Comparison of ENCODE assay signal across 1 cellular context in the genomic region with DNA sequence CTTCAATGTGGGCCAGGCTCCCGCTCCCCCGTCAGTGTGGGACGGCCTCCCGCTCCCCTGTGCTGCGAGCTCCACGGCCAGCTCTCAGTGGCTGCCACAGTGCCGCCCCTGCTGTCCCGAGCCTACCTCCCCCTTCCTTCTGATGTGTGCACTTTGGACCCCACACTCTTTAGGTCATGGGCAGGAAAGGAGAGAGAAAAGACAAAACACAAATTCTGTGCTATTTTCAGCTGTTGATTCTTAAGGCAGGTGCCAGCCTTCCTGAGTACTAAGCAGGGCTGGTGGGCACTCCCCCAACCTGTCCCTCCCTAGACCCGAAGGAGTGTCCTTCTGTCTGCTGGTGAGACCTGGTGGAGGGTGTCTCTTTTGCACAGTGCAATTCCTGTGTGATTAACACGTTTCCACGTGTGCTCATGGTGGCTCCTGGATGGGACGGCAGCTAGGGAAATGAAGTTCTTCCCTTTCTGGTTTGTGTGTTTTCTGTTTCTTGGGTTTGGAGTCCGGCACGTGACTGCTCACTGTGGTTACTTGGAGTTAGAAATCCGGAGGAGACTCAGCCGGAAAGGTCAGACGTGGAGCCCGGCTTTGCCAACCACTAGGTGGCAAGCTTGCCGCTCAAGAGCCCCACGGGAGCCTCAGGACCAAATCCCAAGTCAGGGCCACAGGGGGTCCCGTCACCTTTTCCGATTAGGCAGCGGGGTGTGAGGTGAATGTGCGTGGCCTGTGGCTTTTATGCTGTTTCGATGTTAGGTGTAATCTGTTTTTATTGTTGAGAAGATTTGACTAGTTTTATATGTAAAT.
TF ChIP-seq lines count a peak whose summit lies in the region.
"Not testable (repeated sequence)": the region's sequence is repeated elsewhere in the genome, so short reads cannot be mapped to it uniquely, and the experiment has no call there.

No MANE protein-coding gene starts in this region.

TF ChIP-seq in HepG2, 621 proteins besides CTCF, POLR2A, EP300 and RAD21 (continued from another document and continues in another):
- TF ChIP-seq KLF16 (CRISPR knock-in tag; IDR thresholded peaks at IDR 0.05), result 0 out of 4 replicates have a peak, but pooled peaks of 1 of the 2 experiments have one; percentile 28
- TF ChIP-seq, protein P1, sequence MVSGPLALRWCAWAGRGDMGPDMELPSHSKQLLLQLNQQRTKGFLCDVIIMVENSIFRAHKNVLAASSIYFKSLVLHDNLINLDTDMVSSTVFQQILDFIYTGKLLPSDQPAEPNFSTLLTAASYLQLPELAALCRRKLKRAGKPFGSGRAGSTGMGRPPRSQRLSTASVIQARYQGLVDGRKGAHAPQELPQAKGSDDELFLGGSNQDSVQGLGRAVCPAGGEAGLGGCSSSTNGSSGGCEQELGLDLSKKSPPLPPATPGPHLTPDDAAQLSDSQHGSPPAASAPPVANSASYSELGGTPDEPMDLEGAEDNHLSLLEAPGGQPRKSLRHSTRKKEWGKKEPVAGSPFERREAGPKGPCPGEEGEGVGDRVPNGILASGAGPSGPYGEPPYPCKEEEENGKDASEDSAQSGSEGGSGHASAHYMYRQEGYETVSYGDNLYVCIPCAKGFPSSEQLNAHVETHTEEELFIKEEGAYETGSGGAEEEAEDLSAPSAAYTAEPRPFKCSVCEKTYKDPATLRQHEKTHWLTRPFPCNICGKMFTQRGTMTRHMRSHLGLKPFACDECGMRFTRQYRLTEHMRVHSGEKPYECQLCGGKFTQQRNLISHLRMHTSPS (CRISPR knock-in tag; IDR thresholded peaks at IDR 0.05; ENCODE audit: low read depth), result peak; percentile 70; the same call in 1 of the 2 replicates
- peak; percentile 23; the same call in 1 of the 2 replicates for TF ChIP-seq FOXO1 (CRISPR knock-in tag; IDR thresholded peaks at IDR 0.05)
- TF ChIP-seq GATAD2A (CRISPR knock-in tag; IDR thresholded peaks at IDR 0.05), result peak; percentile 13; the same call in 1 of the 2 replicates
- peak; percentile 62; the same call in 1 of the 2 replicates for TF ChIP-seq HOXA5 (CRISPR knock-in tag; IDR thresholded peaks at IDR 0.05)
- TF ChIP-seq PITX1 (CRISPR knock-in tag; IDR thresholded peaks at IDR 0.05), result 0 out of 2 replicates have a peak, but pooled peaks have one; percentile 15
- TF ChIP-seq, protein P2, sequence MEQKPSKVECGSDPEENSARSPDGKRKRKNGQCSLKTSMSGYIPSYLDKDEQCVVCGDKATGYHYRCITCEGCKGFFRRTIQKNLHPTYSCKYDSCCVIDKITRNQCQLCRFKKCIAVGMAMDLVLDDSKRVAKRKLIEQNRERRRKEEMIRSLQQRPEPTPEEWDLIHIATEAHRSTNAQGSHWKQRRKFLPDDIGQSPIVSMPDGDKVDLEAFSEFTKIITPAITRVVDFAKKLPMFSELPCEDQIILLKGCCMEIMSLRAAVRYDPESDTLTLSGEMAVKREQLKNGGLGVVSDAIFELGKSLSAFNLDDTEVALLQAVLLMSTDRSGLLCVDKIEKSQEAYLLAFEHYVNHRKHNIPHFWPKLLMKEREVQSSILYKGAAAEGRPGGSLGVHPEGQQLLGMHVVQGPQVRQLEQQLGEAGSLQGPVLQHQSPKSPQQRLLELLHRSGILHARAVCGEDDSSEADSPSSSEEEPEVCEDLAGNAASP (CRISPR knock-in tag; IDR thresholded peaks at IDR 0.05; ENCODE audit: borderline replicate concordance), result peak; percentile 12; the same call in 1 of the 2 replicates
- TF ChIP-seq ZNF292 (CRISPR knock-in tag; IDR thresholded peaks at IDR 0.05; ENCODE audit: borderline replicate concordance, low read depth), result peak; percentile 49; the same call in 1 of the 2 replicates
- TF ChIP-seq MYPOP (CRISPR knock-in tag; IDR thresholded peaks at IDR 0.05), result peak; percentile 27; the same call in 1 of the 2 replicates
- peak; percentile 41; the same call in 1 of the 2 replicates for TF ChIP-seq ZNF770 (CRISPR knock-in tag; IDR thresholded peaks at IDR 0.05)
- peak; percentile 62; the same call in 1 of the 2 replicates for TF ChIP-seq NCOR1 (IDR thresholded peaks at IDR 0.05; ENCODE audit: borderline replicate concordance, low read length)
- peak; percentile 64 for TF ChIP-seq GABPB1 (CRISPR knock-in tag; IDR thresholded peaks at IDR 0.05)
- TF ChIP-seq KAT8 (CRISPR knock-in tag; IDR thresholded peaks at IDR 0.05), result peak; percentile 35; the same call in 1 of the 2 replicates
- TF ChIP-seq BHLHE40 (IDR thresholded peaks at IDR 0.05; ENCODE audit: low read length), result peak; percentile 69; the same call in 1 of the 2 replicates
- TF ChIP-seq ZNF598 (CRISPR knock-in tag; IDR thresholded peaks at IDR 0.05; ENCODE audit: borderline replicate concordance), result 0 out of 2 replicates have a peak, but pooled peaks have one; percentile 1
- 0 out of 2 replicates have a peak, but pooled peaks have one; percentile 44 for TF ChIP-seq TSC22D2 (CRISPR knock-in tag; IDR thresholded peaks at IDR 0.05; ENCODE audit: borderline replicate concordance)
- peak; percentile 70; the same call in 1 of the 2 replicates for TF ChIP-seq ZNF33B (CRISPR knock-in tag; IDR thresholded peaks at IDR 0.05)
- 0 out of 2 replicates have a peak, but pooled peaks have one; percentile 34 for TF ChIP-seq SRY (CRISPR knock-in tag; IDR thresholded peaks at IDR 0.05)
- peak; percentile 40 for TF ChIP-seq ZNF883 (CRISPR knock-in tag; IDR thresholded peaks at IDR 0.05; ENCODE audit: not compliant biosample characterization)
- TF ChIP-seq NCOA2 (CRISPR knock-in tag; IDR thresholded peaks at IDR 0.05), result peak; percentile 15; the same call in 1 of the 2 replicates
- 0 out of 2 replicates have a peak, but pooled peaks have one; percentile 6 for TF ChIP-seq RXRB (CRISPR knock-in tag; IDR thresholded peaks at IDR 0.05; ENCODE audit: borderline replicate concordance)
- peak; percentile 52; the same call in 1 of the 2 replicates for TF ChIP-seq SALL2 (CRISPR knock-in tag; IDR thresholded peaks at IDR 0.05)
- peak; percentile 76 for TF ChIP-seq STAG1 (CRISPR knock-in tag; IDR thresholded peaks at IDR 0.05)
- TF ChIP-seq, protein P3, sequence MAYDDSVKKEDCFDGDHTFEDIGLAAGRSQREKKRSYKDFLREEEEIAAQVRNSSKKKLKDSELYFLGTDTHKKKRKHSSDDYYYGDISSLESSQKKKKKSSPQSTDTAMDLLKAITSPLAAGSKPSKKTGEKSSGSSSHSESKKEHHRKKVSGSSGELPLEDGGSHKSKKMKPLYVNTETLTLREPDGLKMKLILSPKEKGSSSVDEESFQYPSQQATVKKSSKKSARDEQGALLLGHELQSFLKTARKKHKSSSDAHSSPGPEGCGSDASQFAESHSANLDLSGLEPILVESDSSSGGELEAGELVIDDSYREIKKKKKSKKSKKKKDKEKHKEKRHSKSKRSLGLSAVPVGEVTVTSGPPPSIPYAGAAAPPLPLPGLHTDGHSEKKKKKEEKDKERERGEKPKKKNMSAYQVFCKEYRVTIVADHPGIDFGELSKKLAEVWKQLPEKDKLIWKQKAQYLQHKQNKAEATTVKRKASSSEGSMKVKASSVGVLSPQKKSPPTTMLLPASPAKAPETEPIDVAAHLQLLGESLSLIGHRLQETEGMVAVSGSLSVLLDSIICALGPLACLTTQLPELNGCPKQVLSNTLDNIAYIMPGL (CRISPR knock-in tag; IDR thresholded peaks at IDR 0.05; ENCODE audit: borderline replicate concordance in 1 of 2, low read depth in 1 of 2), result peak in 1 of 2 experiments; percentile 27; a peak in 2 of 4 replicates
- 0 out of 2 replicates have a peak, but pooled peaks have one; percentile 63 for TF ChIP-seq ZNF784 (CRISPR knock-in tag; IDR thresholded peaks at IDR 0.05; ENCODE audit: borderline replicate concordance)
- TF ChIP-seq MIER3 (CRISPR knock-in tag; IDR thresholded peaks at IDR 0.05; ENCODE audit: borderline replicate concordance), result peak; percentile 66; the same call in 1 of the 2 replicates
- peak; percentile 55; the same call in 1 of the 2 replicates for TF ChIP-seq ZNF547 (CRISPR knock-in tag; IDR thresholded peaks at IDR 0.05)
- TF ChIP-seq PATZ1 (CRISPR knock-in tag; IDR thresholded peaks at IDR 0.05), result peak; percentile 56
- TF ChIP-seq ZNF891 (CRISPR knock-in tag; IDR thresholded peaks at IDR 0.05), result peak; percentile 84
- 0 out of 2 replicates have a peak, but pooled peaks have one; percentile 60 for TF ChIP-seq ZNF580 (CRISPR knock-in tag; IDR thresholded peaks at IDR 0.05; ENCODE audit: borderline replicate concordance, low read depth)
- TF ChIP-seq HNF4G (IDR thresholded peaks at IDR 0.05; ENCODE audit: borderline replicate concordance, low read depth, low read length), result peak; percentile 45
- TF ChIP-seq HNF4G (CRISPR knock-in tag; IDR thresholded peaks at IDR 0.05; ENCODE audit: borderline replicate concordance, low read depth), result not testable (repeated sequence)
- peak; percentile 63 for TF ChIP-seq ZNF18 (CRISPR knock-in tag; IDR thresholded peaks at IDR 0.05; ENCODE audit: insufficient replicate concordance)
- TF ChIP-seq, protein P4, sequence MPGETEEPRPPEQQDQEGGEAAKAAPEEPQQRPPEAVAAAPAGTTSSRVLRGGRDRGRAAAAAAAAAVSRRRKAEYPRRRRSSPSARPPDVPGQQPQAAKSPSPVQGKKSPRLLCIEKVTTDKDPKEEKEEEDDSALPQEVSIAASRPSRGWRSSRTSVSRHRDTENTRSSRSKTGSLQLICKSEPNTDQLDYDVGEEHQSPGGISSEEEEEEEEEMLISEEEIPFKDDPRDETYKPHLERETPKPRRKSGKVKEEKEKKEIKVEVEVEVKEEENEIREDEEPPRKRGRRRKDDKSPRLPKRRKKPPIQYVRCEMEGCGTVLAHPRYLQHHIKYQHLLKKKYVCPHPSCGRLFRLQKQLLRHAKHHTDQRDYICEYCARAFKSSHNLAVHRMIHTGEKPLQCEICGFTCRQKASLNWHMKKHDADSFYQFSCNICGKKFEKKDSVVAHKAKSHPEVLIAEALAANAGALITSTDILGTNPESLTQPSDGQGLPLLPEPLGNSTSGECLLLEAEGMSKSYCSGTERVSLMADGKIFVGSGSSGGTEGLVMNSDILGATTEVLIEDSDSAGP (CRISPR knock-in tag; IDR thresholded peaks at IDR 0.05; ENCODE audit: borderline replicate concordance), result peak; percentile 55; the same call in 1 of the 2 replicates
- TF ChIP-seq ZFP90 (CRISPR knock-in tag; IDR thresholded peaks at IDR 0.05; ENCODE audit: borderline replicate concordance), result peak; percentile 71; the same call in 1 of the 2 replicates
- TF ChIP-seq MEIS2 (CRISPR knock-in tag; IDR thresholded peaks at IDR 0.05), result 0 out of 2 replicates have a peak, but pooled peaks have one; percentile 38
